ENCODE assay signal across 8 cellular contexts in the genomic region with DNA sequence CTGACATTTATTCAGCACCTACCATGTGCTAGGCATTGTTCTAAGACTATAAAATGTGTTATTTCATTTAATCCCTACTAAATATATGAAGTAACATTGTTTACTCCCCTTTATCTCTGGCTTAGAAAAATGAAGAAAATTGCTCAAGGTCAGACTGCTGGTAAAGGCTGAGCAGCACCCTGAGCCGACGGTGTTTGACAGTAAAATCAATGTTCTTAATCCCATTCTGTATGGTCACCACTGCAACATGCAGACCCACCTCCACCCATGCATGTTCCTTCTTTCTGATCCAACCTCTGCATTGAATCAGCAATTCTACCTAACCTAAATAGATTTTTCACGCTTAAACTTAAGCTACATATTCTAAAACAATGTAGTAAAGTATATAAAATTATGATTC.
"Had no signal": no experiment of that assay in that cellular context is flagged by ENCODE, and none has a peak within 500 bp of the region (broad histone marks: within the 10 kb centered on the region; RNA-seq: fewer than 3 reads in every experiment).

No MANE protein-coding gene starts in this region.

- H3K9me3 ChIP-seq: HAP-1 had no signal

- H3K4me3 ChIP-seq: GM23248, HAP-1, K562 had no signal

- H3K9ac ChIP-seq: GM23248 had no signal

- H3K27ac ChIP-seq: GM23248 had no signal

- H3K36me3 ChIP-seq: HAP-1 had no signal

- DNase-seq: GM23248, GOT3, H7, HFFc6, IMR-90, KG1 had no signal
